In genomic region chr2:183038341-183039300, GRCh38 we compare ENCODE assay signal across 9 cellular contexts.
DNase-seq lines count a peak whose midpoint lies in the region; ATAC-seq lines count a peak whose summit lies in the region.
"Had no signal": no experiment of that assay in that cellular context is flagged by ENCODE, and none has a peak within 500 bp of the region (broad histone marks: within the 10 kb centered on the region; RNA-seq: fewer than 3 reads in every experiment).

NCKAP1 (minus strand) TSS chr2:183038457; CDS start chr2:183038099, 358 bp downstream.

- H3K27ac ChIP-seq in layer of hippocampus (ENCODE audit: low read depth, low read length), result peak within 1 kb of the TSS; percentile 82

- DNase-seq in NCI-H2081 (lab: John Stamatoyannopoulos, UW) (peak; percentile 86), NCI-H2081 treated with DMSO at 0.1 percent for 48 hours (lab: John Stamatoyannopoulos, UW) (no peak), NCI-H226 (peak; percentile 83), dedifferentiated amniotic fluid mesenchymal stem cell (ENCODE audit: extremely low spot score) (peak; percentile 67)
- peak; percentile 84 for DNase-seq in activated CD4-positive, alpha-beta T cell treated with anti-CD3 and anti-CD28 coated beads, Interleukin-2, amount 50 U/mL, for 1 hour
- DNase-seq in stimulated activated CD4-positive, alpha-beta T cell treated with anti-CD3 and anti-CD28 coated beads, Interleukin-1b, Interleukin-23, amount 100 ng/mL, for 1 hour (ENCODE audit: low read depth in 2 of 2), result peak; percentile 71 to 82
- DNase-seq: DND-41 had no signal

- ATAC-seq in HG02981 (IDR thresholded peaks at IDR 0.05; ENCODE audit: unreplicated experiment), result peak; percentile 76

- no peaks in the 10 kb centered on the region for H3K27me3 ChIP-seq in layer of hippocampus (ENCODE audit: control insufficient read depth, insufficient read depth, low read length)
